22 cellular contexts compared by ENCODE assay signal in genomic region chrX:53483838-53484420, GRCh38. TPM values are rescaled to one million over a fixed set of nuclear protein-coding genes. Genes with fewer than 3 reads are reported as not detected.
DNase-seq lines count a peak whose midpoint lies in the region; ATAC-seq, FAIRE-seq and TF ChIP-seq lines count a peak whose summit lies in the region.
"Had no signal": no experiment of that assay in that cellular context is flagged by ENCODE, and none has a peak within 500 bp of the region (broad histone marks: within the 10 kb centered on the region; RNA-seq: fewer than 3 reads in every experiment).

No MANE protein-coding gene starts in this region.

- CTCF ChIA-PET in H1 (lab: Charles Lee; ENCODE audit: partially characterized antibody) = interaction anchor here (1.8 kb wide), 1 partner anchor 39 kb away, joined by 3 read pairs; no protein-coding TSS in a partner anchor
- CTCF ChIA-PET in SK-N-SH (lab: Yijun Ruan, JAX) = interaction anchor here (1.1 to 8.1 kb wide), 3 partner anchors 8 to 169 kb away, joined by 3 to 180 read pairs (median 28); no protein-coding TSS in a partner anchor
- CTCF ChIA-PET in activated CD4-positive, alpha-beta memory T cell treated with anti-CD3 and anti-CD28 coated beads, Interleukin-2, amount 10 ng/mL, durations not matched to agents 7 days and 5 days (lab: Charles Lee) = interaction anchor here (3.8 kb wide), 1 partner anchor 167 kb away, joined by 30 read pairs; no protein-coding TSS in a partner anchor

- H3K23ac ChIP-seq in H1 (ENCODE audit: insufficient read length) = no peak overlapping the region
- H3K23ac ChIP-seq in mesenchymal stem cell (ENCODE audit: low read length in 2 of 2) = no peak overlapping the region

- H2BK120ac ChIP-seq in H1 (replicated peaks; ENCODE audit: low read depth, low read length) (no peak overlapping the region), mesenchymal stem cell (ENCODE audit: low read depth, low read length) (no peak overlapping the region)

- H3K56ac ChIP-seq in H1 (replicated peaks; ENCODE audit: insufficient read length, low read depth, low read length) = no peak overlapping the region

- H2BK15ac ChIP-seq in H1 (ENCODE audit: low read length) = no peak overlapping the region
- H2BK15ac ChIP-seq in mesenchymal stem cell (ENCODE audit: low read depth, poor library complexity, severe bottlenecking) = no peak overlapping the region

- no peak overlapping the region for H3K14ac ChIP-seq in H1 (ENCODE audit: insufficient read length)
- H3K14ac ChIP-seq in mesenchymal stem cell (ENCODE audit: low read length in 2 of 2) = no peak overlapping the region

- H4K8ac ChIP-seq in H1 (ENCODE audit: extremely low read depth, insufficient read depth, low read length) (no peak overlapping the region), mesenchymal stem cell (ENCODE audit: low read length) (no peak overlapping the region)

- ATAC-seq in activated naive CD8-positive, alpha-beta T cell treated with anti-CD3 and anti-CD28 coated beads, Interleukin-2, amount 50 U/mL, for 24 hours = no peak
- ATAC-seq: SK-N-SH treated with all-trans-retinoic acid at 6 μM for 48 hours; stimulated activated effector memory CD8-positive, alpha-beta T cell treated with anti-CD3 and anti-CD28 coated beads, Interleukin-12 subunit alpha, Interleukin-12 subunit beta, amount 100 ng/mL, for 72 hours had no signal

- no peak for TF ChIP-seq CTCF in H1 (IDR thresholded peaks at IDR 0.05; ENCODE audit: control extremely low read depth in 1 of 3, insufficient read depth in 1 of 3, low read depth in 1 of 3, low read length in 3 of 3)
- TF ChIP-seq CTCF in SK-N-SH (IDR thresholded peaks at IDR 0.05) = no peak

- peaks cover 0 to 3% (median 0%) of the 10 kb centered on the region in 4 experiments; a peak in 4 of 7 replicates for H3K4me1 ChIP-seq in H1 (replicated peaks in 1 of 4; ENCODE audit: control insufficient read depth in 3 of 4, insufficient read depth in 4 of 4, low read length in 3 of 4)
- H3K4me1 ChIP-seq in mesenchymal stem cell (ENCODE audit: control insufficient read depth, insufficient read depth, low read depth, low read length) = no peaks in the 10 kb centered on the region
- no peaks in the 10 kb centered on the region; a peak in 1 of 4 replicates for H3K4me1 ChIP-seq in SK-N-SH (ENCODE audit: control insufficient read depth in 1 of 2, insufficient read depth in 2 of 2, low read depth in 1 of 2, low read length in 1 of 2)
- H3K4me1 ChIP-seq: breast epithelium had no signal

- H3K18ac ChIP-seq in H1 (ENCODE audit: extremely low read depth, low read length) = no peak overlapping the region
- H3K18ac ChIP-seq in mesenchymal stem cell (ENCODE audit: low read depth in 1 of 2, low read length in 2 of 2) = no peak overlapping the region

- no peak overlapping the region for H3K27ac ChIP-seq in H1 (ENCODE audit: low read depth, low read length)
- H3K27ac ChIP-seq in mesenchymal stem cell (ENCODE audit: low read length, poor library complexity, severe bottlenecking) = no peak overlapping the region
- no peak overlapping the region for H3K27ac ChIP-seq in SK-N-SH (ENCODE audit: low read depth in 2 of 2, low read length in 1 of 2)
- H3K27ac ChIP-seq: breast epithelium, neutrophil, suprapubic skin had no signal

- H3K4me3 Mint-ChIP-seq in activated CD4-positive, alpha-beta memory T cell treated with anti-CD3 and anti-CD28 coated beads, Interleukin-2, amount 10 ng/mL, durations not matched to agents 7 days and 5 days = no peak overlapping the region
- H3K4me3 Mint-ChIP-seq in activated naive CD8-positive, alpha-beta T cell treated with anti-CD3 and anti-CD28 coated beads, Interleukin-2, amount 50 U/mL, for 24 hours = no peak overlapping the region
- H3K4me3 Mint-ChIP-seq: activated naive CD8-positive, alpha-beta T cell treated with anti-CD3 and anti-CD28 coated beads, Interleukin-2, amount 10 ng/mL, durations not matched to agents 7 days and 5 days; CD4-positive, alpha-beta memory T cell; stimulated activated effector memory CD8-positive, alpha-beta T cell treated with anti-CD3 and anti-CD28 coated beads, Interleukin-12 subunit alpha, Interleukin-12 subunit beta, amount 100 ng/mL, for 72 hours had no signal

- H3K27ac Mint-ChIP-seq in activated CD4-positive, alpha-beta memory T cell treated with anti-CD3 and anti-CD28 coated beads, Interleukin-2, amount 10 ng/mL, durations not matched to agents 7 days and 5 days = no peak overlapping the region
- H3K27ac Mint-ChIP-seq in activated naive CD8-positive, alpha-beta T cell treated with anti-CD3 and anti-CD28 coated beads, Interleukin-2, amount 50 U/mL, for 24 hours = no peak overlapping the region
- H3K27ac Mint-ChIP-seq: activated naive CD8-positive, alpha-beta T cell treated with anti-CD3 and anti-CD28 coated beads, Interleukin-2, amount 10 ng/mL, durations not matched to agents 7 days and 5 days; activated T-helper 2 cell treated with anti-CD3 and anti-CD28 coated beads, Interferon-gamma antibody, Interleukin-2, Interleukin-4, amounts not matched to agents 10 μg/mL and 5 μg/mL and 100 μg/mL, durations not matched to agents 14 hours and 24 hours and 36 hours; CD4-positive, alpha-beta memory T cell; stimulated activated effector memory CD8-positive, alpha-beta T cell treated with anti-CD3 and anti-CD28 coated beads, Interleukin-12 subunit alpha, Interleukin-12 subunit beta, amount 100 ng/mL, for 72 hours had no signal

- H3K4ac ChIP-seq in H1 (replicated peaks; ENCODE audit: insufficient read length, low read depth, low read length) (no peak overlapping the region), mesenchymal stem cell (ENCODE audit: low read depth in 1 of 2, low read length in 2 of 2) (no peak overlapping the region)

- H3K79me1 ChIP-seq in H1 (ENCODE audit: low read depth, low read length) (no peaks in the 10 kb centered on the region), mesenchymal stem cell (replicated peaks; ENCODE audit: low read length, poor library complexity, severe bottlenecking) (no peaks in the 10 kb centered on the region)

- no peaks in the 10 kb centered on the region for H3K9me2 ChIP-seq in SK-N-SH

- H2AK5ac ChIP-seq in H1 (ENCODE audit: low read depth, low read length) (no peak overlapping the region), mesenchymal stem cell (ENCODE audit: low read length, severe bottlenecking) (no peak overlapping the region)

- FAIRE-seq in H1 (lab: Jason Lieb, UNC) = peak; percentile 13
- FAIRE-seq: small intestine, urothelium cell line had no signal

- H2BK5ac ChIP-seq in H1 (ENCODE audit: low read depth, low read length) = no peak overlapping the region
- no peak overlapping the region for H2BK5ac ChIP-seq in mesenchymal stem cell (ENCODE audit: low read depth, low read length, poor library complexity, severe bottlenecking)

- 82% methylated on average over 2 of the region's 2 CpGs; no CpG with 5 or more reads in 1 of the 2 experiments for WGBS in H1 (ENCODE audit: extremely low coverage in 1 of 2, insufficient coverage in 1 of 2, insufficient read length in 1 of 2, insufficient replicate concordance in 2 of 2, low coverage in 1 of 2, low lambda C conversion rate in 2 of 2, missing lambda C conversion rate in 1 of 2), 2 experiments
- no CpG with 5 or more reads among the region's 2 CpGs for WGBS in mesenchymal stem cell
- 9% methylated on average over 2 of the region's 2 CpGs for WGBS in SK-N-SH (ENCODE audit: low lambda C conversion rate)

- H2AFZ ChIP-seq in H1 (ENCODE audit: low read length) = no peak overlapping the region
- no peak overlapping the region for H2AFZ ChIP-seq in mesenchymal stem cell (ENCODE audit: low read depth, low read length)
- H2AFZ ChIP-seq in SK-N-SH (ENCODE audit: low read depth) = no peak overlapping the region

- TF ChIP-seq RAD21 in H1 (IDR thresholded peaks at IDR 0.05 in 1 of 2, conservative IDR thresholded peaks at IDR 0.05 in 1 of 2; ENCODE audit: low read depth in 2 of 2, low read length in 2 of 2) = no peak
- TF ChIP-seq RAD21 in SK-N-SH (IDR thresholded peaks at IDR 0.05; ENCODE audit: low read length) = no peak

- no peaks in the 10 kb centered on the region for H4K20me1 ChIP-seq in H1 (replicated peaks in 1 of 2; ENCODE audit: control insufficient read depth in 1 of 2, insufficient read depth in 2 of 2, low read length in 2 of 2)
- H4K20me1 ChIP-seq in SK-N-SH (ENCODE audit: insufficient read depth) = no peaks in the 10 kb centered on the region

- TF ChIP-seq EP300 in H1 (IDR thresholded peaks at IDR 0.05; ENCODE audit: borderline replicate concordance in 1 of 2, low read depth in 2 of 2, low read length in 2 of 2) = no peak
- TF ChIP-seq EP300 in SK-N-SH (IDR thresholded peaks at IDR 0.05; ENCODE audit: borderline replicate concordance in 1 of 2, low read depth in 1 of 2, low read length in 1 of 2) = no peak

- H3K27me3 Mint-ChIP-seq in activated CD4-positive, alpha-beta memory T cell treated with anti-CD3 and anti-CD28 coated beads, Interleukin-2, amount 10 ng/mL, durations not matched to agents 7 days and 5 days = peaks cover 4% of the 10 kb centered on the region
- peaks cover 2% of the 10 kb centered on the region for H3K27me3 Mint-ChIP-seq in activated naive CD8-positive, alpha-beta T cell treated with anti-CD3 and anti-CD28 coated beads, Interleukin-2, amount 50 U/mL, for 24 hours

- H3K27me3 ChIP-seq in H1 (replicated peaks in 1 of 4; ENCODE audit: control insufficient read depth in 3 of 4, extremely low read depth in 1 of 4, insufficient read depth in 3 of 4, low read length in 3 of 4) = no peaks in the 10 kb centered on the region
- peaks cover 0 to 38% of the 10 kb centered on the region in 2 experiments for H3K27me3 ChIP-seq in mesenchymal stem cell (ENCODE audit: control insufficient read depth in 1 of 2, insufficient read depth in 1 of 2, low read length in 2 of 2)
- H3K27me3 ChIP-seq in SK-N-SH (ENCODE audit: insufficient read depth) = peaks cover 11% of the 10 kb centered on the region; the same call in 1 of the 2 replicates
- H3K27me3 ChIP-seq: neutrophil, suprapubic skin had no signal

- no peak for TF ChIP-seq POLR2A in H1 (IDR thresholded peaks at IDR 0.05; ENCODE audit: control extremely low read depth in 1 of 2, low read depth in 2 of 2, low read length in 2 of 2)

- no peaks in the 10 kb centered on the region for H3K9me3 ChIP-seq in H1 (ENCODE audit: insufficient read depth in 2 of 2, low read depth in 1 of 2, low read length in 1 of 2)
- H3K9me3 ChIP-seq in mesenchymal stem cell (ENCODE audit: control insufficient read depth, low read length) = no peaks in the 10 kb centered on the region
- H3K9me3 ChIP-seq in SK-N-SH = no peaks in the 10 kb centered on the region
- H3K9me3 ChIP-seq: breast epithelium, neutrophil, suprapubic skin had no signal

- no peaks in the 10 kb centered on the region for H3K9me3 Mint-ChIP-seq in activated CD4-positive, alpha-beta memory T cell treated with anti-CD3 and anti-CD28 coated beads, Interleukin-2, amount 10 ng/mL, durations not matched to agents 7 days and 5 days
- H3K9me3 Mint-ChIP-seq in activated naive CD8-positive, alpha-beta T cell treated with anti-CD3 and anti-CD28 coated beads, Interleukin-2, amount 50 U/mL, for 24 hours = no peaks in the 10 kb centered on the region
- H3K9me3 Mint-ChIP-seq: activated naive CD8-positive, alpha-beta T cell treated with anti-CD3 and anti-CD28 coated beads, Interleukin-2, amount 10 ng/mL, durations not matched to agents 7 days and 5 days; activated T-helper 2 cell treated with anti-CD3 and anti-CD28 coated beads, Interferon-gamma antibody, Interleukin-2, Interleukin-4, amounts not matched to agents 10 μg/mL and 5 μg/mL and 100 μg/mL, durations not matched to agents 14 hours and 24 hours and 36 hours; CD4-positive, alpha-beta memory T cell; stimulated activated effector memory CD8-positive, alpha-beta T cell treated with anti-CD3 and anti-CD28 coated beads, Interleukin-12 subunit alpha, Interleukin-12 subunit beta, amount 100 ng/mL, for 72 hours had no signal

- no peaks in the 10 kb centered on the region for H3F3A ChIP-seq in SK-N-SH (replicated peaks; ENCODE audit: insufficient read depth)

- H3K9ac ChIP-seq in H1 (replicated peaks in 1 of 4; ENCODE audit: extremely low read depth in 1 of 4, low read depth in 3 of 4, low read length in 3 of 4) (no peak overlapping the region), mesenchymal stem cell (ENCODE audit: low read length) (no peak overlapping the region), SK-N-SH (no peak overlapping the region)

- H2BK12ac ChIP-seq in H1 (ENCODE audit: low read depth, low read length) = no peak overlapping the region
- H2BK12ac ChIP-seq in mesenchymal stem cell (ENCODE audit: low read length in 2 of 2) = no peak overlapping the region

- H3K79me2 ChIP-seq in H1 (ENCODE audit: control insufficient read depth in 1 of 2, insufficient read depth in 2 of 2, low read length in 2 of 2) (no peaks in the 10 kb centered on the region), SK-N-SH (ENCODE audit: insufficient read depth) (no peaks in the 10 kb centered on the region)

- no peak overlapping the region for H3K4me3 ChIP-seq in H1 (ENCODE audit: extremely low read depth in 1 of 4, insufficient read depth in 2 of 4, low read depth in 3 of 4, low read length in 4 of 4)
- H3K4me3 ChIP-seq in mesenchymal stem cell (ENCODE audit: insufficient read depth in 1 of 2, low read depth in 1 of 2, low read length in 2 of 2) = no peak overlapping the region
- H3K4me3 ChIP-seq in SK-N-SH (ENCODE audit: low read depth in 2 of 2, low read length in 1 of 2) = no peak overlapping the region
- H3K4me3 ChIP-seq: breast epithelium, suprapubic skin had no signal

- no peaks in the 10 kb centered on the region for H3K4me1 Mint-ChIP-seq in activated CD4-positive, alpha-beta memory T cell treated with anti-CD3 and anti-CD28 coated beads, Interleukin-2, amount 10 ng/mL, durations not matched to agents 7 days and 5 days
- no peaks in the 10 kb centered on the region for H3K4me1 Mint-ChIP-seq in activated naive CD8-positive, alpha-beta T cell treated with anti-CD3 and anti-CD28 coated beads, Interleukin-2, amount 50 U/mL, for 24 hours
- H3K4me1 Mint-ChIP-seq: activated naive CD8-positive, alpha-beta T cell treated with anti-CD3 and anti-CD28 coated beads, Interleukin-2, amount 10 ng/mL, durations not matched to agents 7 days and 5 days; stimulated activated effector memory CD8-positive, alpha-beta T cell treated with anti-CD3 and anti-CD28 coated beads, Interleukin-12 subunit alpha, Interleukin-12 subunit beta, amount 100 ng/mL, for 72 hours had no signal

- H2BK20ac ChIP-seq in H1 (ENCODE audit: low read length) = no peak overlapping the region

- H3K23me2 ChIP-seq in H1 (ENCODE audit: low read depth, low read length) = no peaks in the 10 kb centered on the region

- H3K36me3 Mint-ChIP-seq in activated CD4-positive, alpha-beta memory T cell treated with anti-CD3 and anti-CD28 coated beads, Interleukin-2, amount 10 ng/mL, durations not matched to agents 7 days and 5 days (ENCODE audit: low read depth) = no peaks in the 10 kb centered on the region
- H3K36me3 Mint-ChIP-seq in activated naive CD8-positive, alpha-beta T cell treated with anti-CD3 and anti-CD28 coated beads, Interleukin-2, amount 50 U/mL, for 24 hours (ENCODE audit: low read depth) = no peaks in the 10 kb centered on the region
- H3K36me3 Mint-ChIP-seq: activated naive CD8-positive, alpha-beta T cell treated with anti-CD3 and anti-CD28 coated beads, Interleukin-2, amount 10 ng/mL, durations not matched to agents 7 days and 5 days; CD4-positive, alpha-beta memory T cell; stimulated activated effector memory CD8-positive, alpha-beta T cell treated with anti-CD3 and anti-CD28 coated beads, Interleukin-12 subunit alpha, Interleukin-12 subunit beta, amount 100 ng/mL, for 72 hours had no signal

- no peak overlapping the region for H4K5ac ChIP-seq in H1 (ENCODE audit: insufficient read length, low read depth, low read length)

- H4K91ac ChIP-seq in H1 (replicated peaks; ENCODE audit: insufficient read length, low read length) = no peak overlapping the region
- H4K91ac ChIP-seq in mesenchymal stem cell (ENCODE audit: low read length) = no peak overlapping the region

- no peaks in the 10 kb centered on the region for H3K36me3 ChIP-seq in H1 (ENCODE audit: control insufficient read depth in 2 of 4, insufficient read depth in 4 of 4, low read length in 3 of 4)
- H3K36me3 ChIP-seq in mesenchymal stem cell (ENCODE audit: control insufficient read depth in 1 of 2, insufficient read depth in 2 of 2, low read depth in 1 of 2, low read length in 2 of 2) = no peaks in the 10 kb centered on the region
- H3K36me3 ChIP-seq in SK-N-SH (replicated peaks in 1 of 2; ENCODE audit: control insufficient read depth in 1 of 2, insufficient read depth in 2 of 2, low read length in 1 of 2) = no peaks in the 10 kb centered on the region
- H3K36me3 ChIP-seq: breast epithelium, neutrophil, suprapubic skin had no signal

- H3K4me2 ChIP-seq in H1 (ENCODE audit: insufficient read depth in 1 of 2, low read depth in 2 of 2, low read length in 2 of 2) = no peak overlapping the region
- H3K4me2 ChIP-seq in mesenchymal stem cell (ENCODE audit: low read length, poor library complexity, severe bottlenecking) = no peak overlapping the region
- H3K4me2 ChIP-seq in SK-N-SH = no peak overlapping the region

- POLR2A ChIA-PET in H1 (lab: Charles Lee; ENCODE audit: partially characterized antibody) (no interaction called here), SK-N-SH (lab: Yijun Ruan, JAX) (no interaction called here)
- POLR2A ChIA-PET in activated CD4-positive, alpha-beta memory T cell treated with anti-CD3 and anti-CD28 coated beads, Interleukin-2, amount 10 ng/mL, durations not matched to agents 7 days and 5 days (lab: Charles Lee) = no interaction called here

- DNase-seq in EL (peak; percentile 16), M059J (ENCODE audit: low read depth) (peak; percentile 43), H1 (ENCODE audit: low read depth in 1 of 2, low spot score in 2 of 2) (no peak), mesenchymal stem cell (peak; percentile 5), HPDE6-E6E7 (ENCODE audit: extremely low spot score) (no peak), SK-N-SH (no peak)
- DNase-seq in activated CD4-positive, alpha-beta memory T cell treated with anti-CD3 and anti-CD28 coated beads, Interleukin-2, amount 10 ng/mL, durations not matched to agents 7 days and 5 days = no peak
- DNase-seq in activated naive CD8-positive, alpha-beta T cell treated with anti-CD3 and anti-CD28 coated beads, Interleukin-2, amount 50 U/mL, for 24 hours = no peak
- DNase-seq: activated CD4-positive, alpha-beta T cell treated with anti-CD3 and anti-CD28 coated beads, Interleukin-2, amount 50 U/mL, for 1 hour; activated naive CD8-positive, alpha-beta T cell treated with anti-CD3 and anti-CD28 coated beads, Interleukin-2, amount 10 ng/mL, durations not matched to agents 7 days and 5 days; CD4-positive, alpha-beta memory T cell; NCI-H1417 treated with DMSO at 0.1 percent for 48 hours; NCI-H510A treated with DMSO at 0.1 percent for 48 hours; small intestine; stimulated activated CD4-positive, alpha-beta T cell treated with anti-CD3 and anti-CD28 coated beads, Interleukin-2, amount 100 ng/mL, for 24 hours had no signal

RNA-seq across cellular contexts. Expression of gene HSD17B10, which starts 49.8 kb away (rescaled TPM):
- 118 and 120 TPM in 2 replicates for total RNA-seq in M059J (2014; rRNA removed; shearing (Covaris generic))
- total RNA-seq in H1 (2021; fragmentation: NEBNext Ultra II Directional; extraction: Animal tissue kit (Norgen Biotek cat#: 25700)) = 114 and 116 TPM in 2 replicates
- polyA plus RNA-seq in H1 (2011; rRNA removed) (223 and 236 TPM in 2 replicates), SK-N-SH (2012; rRNA removed) (157 and 188 TPM in 2 replicates)
- 227 TPM for polyA plus RNA-seq in H1 (2011; cell fraction: cytosol; rRNA removed)
- polyA plus RNA-seq in H1 (2011; cell fraction: nucleus; rRNA removed) = 156 TPM
- 129 to 187 TPM (median 174 TPM) in 4 replicates for polyA plus RNA-seq in H1 (2012, experiment 1 of 2)
- 204 TPM for polyA plus RNA-seq in H1 (2012, experiment 2 of 2)
- 104 TPM for polyA plus RNA-seq in H1 (2013, experiment 1 of 2)
- polyA plus RNA-seq in H1 (2013, experiment 2 of 2) = 99.9 TPM
- polyA minus RNA-seq in H1 (2011; rRNA and poly(A)+ RNA removed) = 107 and 123 TPM in 2 replicates
- polyA minus RNA-seq in H1 (2011; cell fraction: cytosol; rRNA and poly(A)+ RNA removed) = 44.4 TPM
- polyA minus RNA-seq in H1 (2011; cell fraction: nucleus; rRNA and poly(A)+ RNA removed) = 29.3 TPM
- polyA plus RNA-seq in mesenchymal stem cell (2013, experiment 1 of 2) = 69.4 TPM
- polyA plus RNA-seq in mesenchymal stem cell (2013, experiment 2 of 2) = 69.8 TPM
- 106 and 147 TPM in 2 replicates for polyA plus RNA-seq in SK-N-SH (2012; cell fraction: cytosol; rRNA removed)
- 97.2 and 133 TPM in 2 replicates for polyA plus RNA-seq in SK-N-SH (2012; cell fraction: nucleus; rRNA removed)
- total RNA-seq in activated CD4-positive, alpha-beta memory T cell treated with anti-CD3 and anti-CD28 coated beads, Interleukin-2, amount 10 ng/mL, durations not matched to agents 7 days and 5 days = 10 to 100 TPM; 73.2 to 74.0 TPM

Comparison
In these comparisons a context has a peak if more than half of its experiments do, and no peak if none do; other contexts are left out.
1. DNase-seq: peak in EL (single experiment), M059J (single experiment) and mesenchymal stem cell (single experiment); none in H1 (0 of 2), HPDE6-E6E7 (single experiment), SK-N-SH (single experiment), activated CD4-positive, alpha-beta memory T cell treated with anti-CD3 and anti-CD28 coated beads, Interleukin-2, amount 10 ng/mL, durations not matched to agents 7 days and 5 days (single experiment) and activated naive CD8-positive, alpha-beta T cell treated with anti-CD3 and anti-CD28 coated beads, Interleukin-2, amount 50 U/mL, for 24 hours (single experiment).